Comparison of ENCODE assay signal across 9 cellular contexts in the genomic region with DNA sequence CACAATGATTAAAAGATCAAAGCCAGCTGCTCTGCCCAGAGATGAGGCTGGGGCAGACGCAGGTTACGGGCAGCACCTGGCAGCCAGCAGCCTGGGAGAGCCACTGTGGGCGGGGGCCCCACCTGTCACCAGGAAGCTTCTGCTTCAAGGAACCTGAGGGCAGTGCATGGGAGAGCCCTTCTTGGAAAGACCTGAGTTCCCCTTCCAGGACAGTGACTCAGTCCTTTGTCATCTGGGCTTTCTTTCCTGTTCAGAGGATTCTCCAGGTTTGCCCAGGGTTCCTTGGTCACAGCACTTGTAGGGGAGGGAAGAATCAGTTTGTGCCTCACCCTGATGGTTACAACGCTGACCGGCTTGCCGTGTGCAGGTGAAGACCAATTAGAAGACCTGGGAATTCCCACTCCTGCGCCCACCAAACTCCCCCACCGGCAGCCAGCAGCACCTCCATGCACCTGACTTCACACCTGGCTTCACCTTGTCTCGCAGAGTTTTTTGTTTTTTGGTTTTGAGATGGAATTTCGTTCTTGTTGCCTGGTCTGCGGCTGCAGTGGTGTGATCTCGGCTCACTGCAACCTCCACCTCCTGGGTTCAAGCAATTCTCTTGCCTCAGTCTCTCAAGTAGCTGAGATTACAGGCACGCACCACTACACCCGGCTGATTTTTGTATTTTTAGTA. TPM values are rescaled to one million over a fixed set of nuclear protein-coding genes. Genes with fewer than 3 reads are reported as not detected.
DNase-seq lines count a peak whose midpoint lies in the region; ATAC-seq and TF ChIP-seq lines count a peak whose summit lies in the region.
"Had no signal": no experiment of that assay in that cellular context is flagged by ENCODE, and none has a peak within 500 bp of the region (broad histone marks: within the 10 kb centered on the region; RNA-seq: fewer than 3 reads in every experiment).

No MANE protein-coding gene starts in this region.

- no peaks in the 10 kb centered on the region for H3K79me2 ChIP-seq in PC-9 (ENCODE audit: low read depth)

- no peak overlapping the region for H2AFZ ChIP-seq in PC-9

- H3K36me3 ChIP-seq in PC-9 (ENCODE audit: low read depth): no peaks in the 10 kb centered on the region
- H3K36me3 ChIP-seq in colonic mucosa: no peaks in the 10 kb centered on the region

- TF ChIP-seq CTCF in PC-9 (conservative IDR thresholded peaks at IDR 0.05) (no peak), colonic mucosa (IDR thresholded peaks at IDR 0.05) (no peak)

- no peak overlapping the region for H3K9ac ChIP-seq in colonic mucosa (ENCODE audit: low read depth in 2 of 2, low read length in 2 of 2)

- no TSS peak for BruUV-seq in PC-9 (replicated peaks; lab: Mats Ljungman, UMichigan)

- peaks cover 16% of the 10 kb centered on the region for H3F3A ChIP-seq in PC-9 (ENCODE audit: insufficient read depth, low read depth)

- H4K20me1 ChIP-seq in PC-9 (ENCODE audit: insufficient read depth): no peaks in the 10 kb centered on the region

- POLR2A ChIA-PET in PC-9 (lab: Charles Lee; ENCODE audit: unreplicated experiment): interaction anchor here (0.7 kb wide), 2 partner anchors 92 to 778 kb away, joined by 5 to 6 read pairs; no protein-coding TSS in a partner anchor

- H3K27me3 ChIP-seq in PC-9 (ENCODE audit: insufficient read depth, low read depth) (no peaks in the 10 kb centered on the region), colonic mucosa (no peaks in the 10 kb centered on the region)

- H3K4me1 ChIP-seq in PC-9 (replicated peaks; ENCODE audit: insufficient read depth) (peaks cover 30% of the 10 kb centered on the region), colonic mucosa (no peaks in the 10 kb centered on the region)

- DNase-seq in SIG-M5 treated with dmso at 0.1 percent for 504 hours (lab: John Stamatoyannopoulos, UW; ENCODE audit: unreplicated experiment): peak; percentile 37
- no peak for DNase-seq in SIG-M5 (lab: John Stamatoyannopoulos, UW)
- DNase-seq in PC-9: peak; percentile 92 to 99
- DNase-seq in colonic mucosa: peak; percentile 81
- peak; percentile 38 to 62 for DNase-seq in stimulated activated CD8-positive, alpha-beta memory T cell treated with anti-CD3 and anti-CD28 coated beads, Interleukin-7, amount 100 ng/mL, for 4 hours (ENCODE audit: low read depth in 2 of 2)
- no peak for DNase-seq in NCI-H524 (lab: John Stamatoyannopoulos, UW)
- DNase-seq in effector CD8-positive, alpha-beta T cell (lab: John Stamatoyannopoulos, UW): no peak

- H3K27ac ChIP-seq in PC-9 (no peak overlapping the region), colonic mucosa (peak overlapping the region; percentile 73)

- no peak for ATAC-seq in HG02938 (IDR thresholded peaks at IDR 0.05; ENCODE audit: unreplicated experiment)

- no peaks in the 10 kb centered on the region for H3K9me2 ChIP-seq in PC-9 (ENCODE audit: insufficient read depth)

- CTCF ChIA-PET in PC-9 (lab: Charles Lee): interaction anchor here (0.5 to 1.0 kb wide), 4 partner anchors 22 to 1291 kb away, joined by 3 to 7 read pairs (median 5); no protein-coding TSS in a partner anchor

- H3K4me3 ChIP-seq in PC-9 (no peak overlapping the region), colonic mucosa (peak overlapping the region; percentile 22)

- peak overlapping the region; percentile 57 for H3K4me2 ChIP-seq in PC-9

- intact Hi-C loops in PC-9 (cut with micrococcal nuclease; ENCODE audit: unreplicated experiment) (loop anchor here (2.0 to 10.0 kb wide), 2 partner anchors 21 to 397 kb away; no protein-coding TSS in a partner anchor), colonic mucosa (cut with DNase I) (no loop called here)

- H3K9me3 ChIP-seq in PC-9 (ENCODE audit: insufficient read depth, low read depth) (no peaks in the 10 kb centered on the region), colonic mucosa (no peaks in the 10 kb centered on the region)

RNA-seq across cellular contexts. Expression of a gene that starts 2.0 kb away (rescaled TPM):
- total RNA-seq in PC-9 (2021): not detected in 2 replicates
- total RNA-seq in colonic mucosa: 1 to 10 TPM; 2.7 to 3.4 TPM
- total RNA-seq: astrocyte had no signal

RNA-seq across cellular contexts. Expression of a gene that starts 57.3 kb away (rescaled TPM):
- total RNA-seq in PC-9 (2021) (not detected in 2 replicates), colonic mucosa (100 to 1,000 TPM; 272 TPM)
- total RNA-seq: astrocyte had no signal

Comparison
In these comparisons a context has a peak if more than half of its experiments do, and no peak if none do; other contexts are left out.
1. DNase-seq: peak in SIG-M5 treated with dmso at 0.1 percent for 504 hours (single experiment), PC-9 (2 of 2), colonic mucosa (single experiment) and stimulated activated CD8-positive, alpha-beta memory T cell treated with anti-CD3 and anti-CD28 coated beads, Interleukin-7, amount 100 ng/mL, for 4 hours (2 of 2); none in SIG-M5 (single experiment), NCI-H524 (0 of 2) and effector CD8-positive, alpha-beta T cell (single experiment).
2. RNA of a gene that starts 57.3 kb away (total RNA-seq): 272 TPM in colonic mucosa; not detected in PC-9; every median in the first group is over 100 times any median in the second.